In genomic region chr6:27388293-27389197, GRCh38 we compare ENCODE assay signal across 8 cellular contexts. TPM values are rescaled to one million over a fixed set of nuclear protein-coding genes. Genes with fewer than 3 reads are reported as not detected.
DNase-seq lines count a peak whose midpoint lies in the region; ATAC-seq and TF ChIP-seq lines count a peak whose summit lies in the region.

TSS of gene ZNF391 (plus strand) at chr6:27388759. CDS start at chr6:27400371, 11,612 bp downstream.

- no peak for TF ChIP-seq POLR2A in Peyer's patch (IDR thresholded peaks at IDR 0.05)

- H3K27ac Mint-ChIP-seq in nephron, result peak within 1 kb of the TSS; percentile 95 to 97 (median 97)

- H3K36me3 Mint-ChIP-seq in nephron (ENCODE audit: low read depth), result peaks cover 15% of the 10 kb centered on the region

- ATAC-seq in GM21423 (IDR thresholded peaks at IDR 0.05; ENCODE audit: unreplicated experiment), result peak; percentile 80
- ATAC-seq in stimulated activated naive CD8-positive, alpha-beta T cell treated with anti-CD3 and anti-CD28 coated beads, Interleukin-15, Interleukin-2, amounts not matched to agents 100 U/mL and 50 U/mL, for 24 hours, result peak; percentile 93

- peaks cover 9% of the 10 kb centered on the region for H3K9me3 Mint-ChIP-seq in nephron

- H3K27ac ChIP-seq in HUES6 (ENCODE audit: low read depth, low read length) (peak within 1 kb of the TSS; percentile 13; the same call in 1 of the 2 replicates), Peyer's patch (peak within 1 kb of the TSS; percentile 60 to 78 (median 62))

- DNase-seq in DMS 273 treated with DMSO at 0.1 percent for 48 hours (lab: John Stamatoyannopoulos, UW), result peak; percentile 62
- peak; percentile 63 to 83 (median 67) for DNase-seq in Peyer's patch
- DNase-seq in activated T-helper 1 cell treated with anti-CD3 and anti-CD28 coated beads, Interleukin-2, amount 50 U/mL, for 16 hours (ENCODE audit: low read depth in 1 of 2, low spot score in 1 of 2), result peak; percentile 35 to 38
- peak; percentile 90 for DNase-seq in fibroblast of pulmonary artery (ENCODE audit: low read depth)
- peak; percentile 78 for DNase-seq in stimulated activated naive CD8-positive, alpha-beta T cell treated with anti-CD3 and anti-CD28 coated beads, Interleukin-15, Interleukin-2, amounts not matched to agents 100 U/mL and 50 U/mL, for 24 hours

- no peaks in the 10 kb centered on the region for H3K27me3 ChIP-seq in HUES6 (ENCODE audit: control insufficient read depth, insufficient read depth, low read length)
- no peaks in the 10 kb centered on the region for H3K27me3 ChIP-seq in Peyer's patch

- H3K36me3 ChIP-seq in HUES6 (ENCODE audit: control insufficient read depth, insufficient read depth, low read length) (peaks cover 14% of the 10 kb centered on the region), Peyer's patch (no peaks in the 10 kb centered on the region)

- H3K4me1 ChIP-seq in HUES6 (ENCODE audit: control insufficient read depth, insufficient read depth, low read length) (no peaks in the 10 kb centered on the region), Peyer's patch (no peaks in the 10 kb centered on the region)

- H3K4me3 ChIP-seq in HUES6 (ENCODE audit: low read depth, low read length), result peak within 1 kb of the TSS; percentile 77
- peak within 1 kb of the TSS; percentile 57 to 67 (median 61) for H3K4me3 ChIP-seq in Peyer's patch
- H3K4me3 ChIP-seq in fibroblast of pulmonary artery (replicated peaks; ENCODE audit: low read depth, low read length), result peak within 1 kb of the TSS; percentile 77

- peak within 1 kb of the TSS; percentile 97 to 99 (median 98) for H3K4me3 Mint-ChIP-seq in nephron

- H3K9me3 ChIP-seq in HUES6 (ENCODE audit: control insufficient read depth, insufficient read depth, low read depth, low read length), result peaks cover 17% of the 10 kb centered on the region; the same call in 1 of the 2 replicates
- no peaks in the 10 kb centered on the region for H3K9me3 ChIP-seq in Peyer's patch

- no peak for TF ChIP-seq CTCF in Peyer's patch (IDR thresholded peaks at IDR 0.05)
- TF ChIP-seq CTCF in fibroblast of pulmonary artery (IDR thresholded peaks at IDR 0.05; ENCODE audit: low read length, missing control alignments), result no peak
- TF ChIP-seq CTCF in nephron (IDR thresholded peaks at IDR 0.05; ENCODE audit: unreplicated experiment in 3 of 3), result no peak

- H3K27me3 Mint-ChIP-seq in nephron (ENCODE audit: low read depth), result peaks cover 3% of the 10 kb centered on the region

- H3K4me1 Mint-ChIP-seq in nephron, result peaks cover 15% of the 10 kb centered on the region

- peak within 1 kb of the TSS; percentile 80 for H3K9ac ChIP-seq in HUES6 (ENCODE audit: low read length)

RNA-seq across cellular contexts. Expression of gene ZNF391, which starts in this region (rescaled TPM):
- total RNA-seq in Peyer's patch, result 1 to 10 TPM in 2 of 4 donors, under 1 TPM in 2; 0.18 to 3.3 (median 0.77) TPM

Comparison
In these comparisons a context has a peak if more than half of its experiments do, and no peak if none do; other contexts are left out.
1. Peak in every context shown above with its lines: DNase-seq, ATAC-seq, H3K4me3 ChIP-seq and H3K27ac ChIP-seq.
2. DNase-seq: peak in every context shown above with its lines; median percentile 90 in fibroblast of pulmonary artery; 78 in stimulated activated naive CD8-positive, alpha-beta T cell treated with anti-CD3 and anti-CD28 coated beads, Interleukin-15, Interleukin-2, amounts not matched to agents 100 U/mL and 50 U/mL, for 24 hours; 67 in Peyer's patch; 62 in DMS 273 treated with DMSO at 0.1 percent for 48 hours; 36 in activated T-helper 1 cell treated with anti-CD3 and anti-CD28 coated beads, Interleukin-2, amount 50 U/mL, for 16 hours.